ENCODE assay signal across 8 cellular contexts in genomic region chr11:47187723-47188122, GRCh38. TPM values are rescaled to one million over a fixed set of nuclear protein-coding genes. Genes with fewer than 3 reads are reported as not detected.
DNase-seq lines count a peak whose midpoint lies in the region; ATAC-seq, FAIRE-seq and TF ChIP-seq lines count a peak whose summit lies in the region.

No MANE protein-coding gene starts in this region.

- intact Hi-C loops in K562 (cut with micrococcal nuclease) (no loop called here), left lung (cut with DNase I) (no loop called here), testis (cut with DNase I; ENCODE audit: low total_unique reads) (loop anchor here (10.0 kb wide), 1 partner anchor 77 kb away; no protein-coding TSS in a partner anchor)

- POLR2A ChIA-PET in SK-N-SH (lab: Yijun Ruan, JAX) (interaction anchor here (0.7 to 4.9 kb wide), 15 partner anchors 9 to 222 kb away, joined by 3 to 69 read pairs (median 6); partner anchors contain the start of genes ACP2, DDB2 and NR1H3), K562 (lab: Yijun Ruan, JAX) (interaction anchor here (0.7 to 2.4 kb wide), 3 partner anchors 10 to 18 kb away, joined by 3 to 11 read pairs (median 6); no protein-coding TSS in a partner anchor)

- H3K4me2 ChIP-seq in SK-N-SH (peak overlapping the region; percentile 98), K562 (ENCODE audit: insufficient read depth, low read length) (no peak overlapping the region)

- peak overlapping the region; percentile 78 for H2AFZ ChIP-seq in SK-N-SH (ENCODE audit: low read depth)
- H2AFZ ChIP-seq in K562 (ENCODE audit: low read depth, low read length), result no peak overlapping the region

- H3K79me2 ChIP-seq in SK-N-SH (ENCODE audit: insufficient read depth) (peaks cover 9% of the 10 kb centered on the region; the same call in 1 of the 2 replicates), K562 (ENCODE audit: control insufficient read depth, insufficient read depth, low read length) (no peaks in the 10 kb centered on the region)

- H3K27ac ChIP-seq in SK-N-SH (ENCODE audit: low read depth in 2 of 2, low read length in 1 of 2) (peak overlapping the region in 1 of 2 experiments; percentile 94; a peak in 3 of 4 replicates), K562 (ENCODE audit: extremely low read depth, low read depth, low read length) (no peak overlapping the region), left lung (peak overlapping the region; percentile 35 to 49), testis (peak overlapping the region; percentile 42 to 62)

- FAIRE-seq in K562 (lab: Jason Lieb, UNC), result no peak

- DNase-seq in SK-N-SH (peak; percentile 69), K562 (ENCODE audit: extremely low read depth in 1 of 4, low spot score in 3 of 4) (no peak), left lung (no peak), testis (no peak)

- H3K9me3 ChIP-seq in SK-N-SH (no peaks in the 10 kb centered on the region), K562 (replicated peaks; ENCODE audit: control insufficient read depth, insufficient read depth, low read depth, low read length) (no peaks in the 10 kb centered on the region), left lung (no peaks in the 10 kb centered on the region), testis (no peaks in the 10 kb centered on the region)

- TF ChIP-seq RAD21 in SK-N-SH (IDR thresholded peaks at IDR 0.05; ENCODE audit: low read length) (no peak), K562 (CRISPR knock-in tag; conservative IDR thresholded peaks at IDR 0.05 in 1 of 2, IDR thresholded peaks at IDR 0.05 in 1 of 2) (no peak)

- CTCF ChIA-PET in SK-N-SH (lab: Yijun Ruan, JAX), result interaction anchor here (1.0 to 4.2 kb wide), 16 partner anchors 9 to 224 kb away, joined by 3 to 31 read pairs (median 8); partner anchors contain the start of genes ACP2, DDB2 and NR1H3
- CTCF ChIA-PET in K562 (lab: Yijun Ruan, JAX; ENCODE audit: low intra/inter-chr PET ratio), result no interaction called here

- no peak for TF ChIP-seq POLR2A in K562 (conservative IDR thresholded peaks at IDR 0.05)
- no peak for TF ChIP-seq POLR2A in testis (IDR thresholded peaks at IDR 0.05)

- no peaks in the 10 kb centered on the region for H3K36me3 ChIP-seq in SK-N-SH (replicated peaks in 1 of 2; ENCODE audit: control insufficient read depth in 1 of 2, insufficient read depth in 2 of 2, low read length in 1 of 2)
- no peaks in the 10 kb centered on the region for H3K36me3 ChIP-seq in K562 (ENCODE audit: control insufficient read depth, insufficient read depth, low read length)
- no peaks in the 10 kb centered on the region for H3K36me3 ChIP-seq in left lung
- H3K36me3 ChIP-seq in testis (ENCODE audit: low read depth, missing control alignments), result no peaks in the 10 kb centered on the region

- H4K20me1 ChIP-seq in SK-N-SH (ENCODE audit: insufficient read depth) (no peaks in the 10 kb centered on the region), K562 (replicated peaks; ENCODE audit: control insufficient read depth, insufficient read depth, low read length) (no peaks in the 10 kb centered on the region)

- H3K4me1 ChIP-seq in SK-N-SH (ENCODE audit: control insufficient read depth in 1 of 2, insufficient read depth in 2 of 2, low read depth in 1 of 2, low read length in 1 of 2), result peaks cover 11 to 33% of the 10 kb centered on the region in 2 experiments; a peak in 3 of 4 replicates
- H3K4me1 ChIP-seq in K562 (replicated peaks in 1 of 2; ENCODE audit: control insufficient read depth in 2 of 2, insufficient read depth in 2 of 2, low read length in 2 of 2), result peaks cover 7 to 33% of the 10 kb centered on the region in 2 experiments
- peaks cover 18 to 30% of the 10 kb centered on the region in 2 donors for H3K4me1 ChIP-seq in left lung
- H3K4me1 ChIP-seq in testis, result peaks cover 10% of the 10 kb centered on the region

- BruUV-seq in K562 (replicated peaks; lab: Mats Ljungman, UMichigan), result no TSS peak

- H3K27me3 ChIP-seq in SK-N-SH (ENCODE audit: insufficient read depth) (no peaks in the 10 kb centered on the region), K562 (ENCODE audit: control insufficient read depth in 2 of 2, insufficient read depth in 2 of 2, low read length in 2 of 2) (peaks cover 2 to 7% of the 10 kb centered on the region in 2 experiments; a peak in 2 of 5 replicates), left lung (peaks cover 4 to 57% of the 10 kb centered on the region in 2 donors), testis (no peaks in the 10 kb centered on the region)

- peaks cover 23% of the 10 kb centered on the region for H3F3A ChIP-seq in SK-N-SH (replicated peaks; ENCODE audit: insufficient read depth)

- H3K4me3 ChIP-seq in SK-N-SH (ENCODE audit: low read depth in 2 of 2, low read length in 1 of 2) (peak overlapping the region; percentile 64 to 69), K562 (no peak overlapping the region), left lung (peak overlapping the region in 1 of 2 donors; percentile 54), testis (peak overlapping the region; percentile 67 to 70)

- no peak for TF ChIP-seq CTCF in SK-N-SH (IDR thresholded peaks at IDR 0.05)
- no peak for TF ChIP-seq CTCF in K562 (IDR thresholded peaks at IDR 0.05 in 2 of 3, conservative IDR thresholded peaks at IDR 0.05 in 1 of 3; ENCODE audit: insufficient read depth in 2 of 3, low read depth in 1 of 3, low read length in 3 of 3)
- TF ChIP-seq CTCF in left lung (IDR thresholded peaks at IDR 0.05), result no peak
- TF ChIP-seq CTCF in testis (IDR thresholded peaks at IDR 0.05), result no peak

- WGBS in SK-N-SH (ENCODE audit: low lambda C conversion rate), result 41% methylated on average over 5 of the region's 5 CpGs
- WGBS in K562 (ENCODE audit: insufficient coverage, low coverage, missing lambda C conversion rate), result 38% methylated on average over 5 of the region's 5 CpGs
- 24 to 45% methylated on average over 5 of the region's 5 CpGs for WGBS in testis, 2 donors

- no peak for TF ChIP-seq EP300 in SK-N-SH (IDR thresholded peaks at IDR 0.05; ENCODE audit: borderline replicate concordance in 1 of 2, low read depth in 1 of 2, low read length in 1 of 2)
- TF ChIP-seq EP300 in K562 (IDR thresholded peaks at IDR 0.05; ENCODE audit: low read length), result no peak

- no peaks in the 10 kb centered on the region for H3K9me1 ChIP-seq in K562 (ENCODE audit: control insufficient read depth, insufficient read depth, low read length)

- H3K9ac ChIP-seq in SK-N-SH (peak overlapping the region; percentile 46; the same call in 1 of the 2 replicates), K562 (ENCODE audit: insufficient read depth in 1 of 2, low read depth in 2 of 2, low read length in 2 of 2) (peak overlapping the region in 1 of 2 experiments; percentile 93; a peak in 1 of 4 replicates)

- H3K9me2 ChIP-seq in SK-N-SH, result no peaks in the 10 kb centered on the region

- ATAC-seq in SK-N-SH treated with all-trans-retinoic acid at 6 μM for 48 hours (no peak), K562 (no peak), left lung (no peak), HG02678 (IDR thresholded peaks at IDR 0.05; ENCODE audit: unreplicated experiment) (no peak), GM18861 (IDR thresholded peaks at IDR 0.05; ENCODE audit: unreplicated experiment) (no peak), GM21825 (IDR thresholded peaks at IDR 0.05; ENCODE audit: unreplicated experiment) (no peak)

- in situ Hi-C loops in K562 (cut with MboI), result no loop called here

RNA-seq across cellular contexts. Expression of gene PACSIN3, which starts 1.5 kb away (rescaled TPM):
- 24.4 and 31.1 TPM in 2 replicates for polyA plus RNA-seq in SK-N-SH (2012; rRNA removed)
- polyA plus RNA-seq in SK-N-SH (2012; cell fraction: cytosol; rRNA removed), result 15.8 and 23.6 TPM in 2 replicates
- polyA plus RNA-seq in SK-N-SH (2012; cell fraction: nucleus; rRNA removed), result 23.4 and 33.0 TPM in 2 replicates
- total RNA-seq in K562 (2011; cell fraction: chromatin; rRNA removed; ENCODE audit: low replicate concordance), result 3.9 and 14.6 TPM in 2 replicates
- 11.6 and 12.7 TPM in 2 replicates for total RNA-seq in K562 (2011; cell fraction: nucleolus; rRNA removed)
- total RNA-seq in K562 (2011; cell fraction: nucleoplasm; rRNA removed), result 6.0 and 7.3 TPM in 2 replicates
- 15.5 and 18.8 TPM in 2 replicates for total RNA-seq in K562 (2014; rRNA removed)
- total RNA-seq in K562 (2014; rRNA removed; fragmentation: Illumina TruSeq; extraction: Trizol), result 1.5 and 3.5 TPM in 2 replicates
- 8.8 and 9.6 TPM in 2 replicates for total RNA-seq in K562 (2015; rRNA removed; fragmentation: Illumina TruSeq; extraction: Trizol)
- total RNA-seq in K562 (2021), result 13.8 and 18.1 TPM in 2 replicates
- 6.8 and 7.1 TPM in 2 replicates for polyA plus RNA-seq in K562 (2011; rRNA removed)
- 6.5 and 12.3 TPM in 2 replicates for polyA plus RNA-seq in K562 (2011; cell fraction: cytosol; rRNA removed)
- polyA plus RNA-seq in K562 (2011; cell fraction: nucleus; rRNA removed), result 6.2 and 9.6 TPM in 2 replicates
- polyA plus RNA-seq in K562 (2012), result 7.3 and 10.4 TPM in 2 replicates
- polyA plus RNA-seq in K562 (2014; fragmentation: Illumina TruSeq; extraction: Trizol), result 7.1 and 9.8 TPM in 2 replicates
- under 1 TPM; 0.13 to 0.17 TPM for polyA plus RNA-seq in K562 (2014; fragmentation: Nextera tagmentation; extraction: Ambion mirVana)
- polyA plus RNA-seq in K562 (2014; rRNA removed), result 14.5 and 15.0 TPM in 2 replicates
- 1.9 and 3.0 TPM in 2 replicates for polyA minus RNA-seq in K562 (2011; rRNA and poly(A)+ RNA removed)
- 8.0 and 17.4 TPM in 2 replicates for polyA minus RNA-seq in K562 (2011; cell fraction: cytosol; rRNA and poly(A)+ RNA removed)
- polyA minus RNA-seq in K562 (2011; cell fraction: nucleus; rRNA and poly(A)+ RNA removed), result 4.7 and 5.0 TPM in 2 replicates
- 10 to 100 TPM; 32.9 to 44.2 TPM for total RNA-seq in left lung
- 10 to 100 TPM; 10.8 to 12.0 TPM for total RNA-seq in testis
- 11.0 TPM for polyA plus RNA-seq in testis (ENCODE audit: insufficient read depth, low read depth, low replicate concordance)

RNA-seq across cellular contexts. Expression of gene ARFGAP2, which starts 11.0 kb away (rescaled TPM):
- polyA plus RNA-seq in SK-N-SH (2012; rRNA removed) (52.5 and 64.0 TPM in 2 replicates), K562 (2011; rRNA removed) (96.3 and 120 TPM in 2 replicates), K562 (2014; fragmentation: Illumina TruSeq; extraction: Trizol) (122 and 140 TPM in 2 replicates), K562 (2014; fragmentation: Nextera tagmentation; extraction: Ambion mirVana) (10 to 100 TPM; 29.1 to 42.1 TPM), K562 (2014; rRNA removed) (90.1 and 90.8 TPM in 2 replicates), testis (ENCODE audit: insufficient read depth, low read depth, low replicate concordance) (82.4 TPM)
- 26.8 and 42.2 TPM in 2 replicates for polyA plus RNA-seq in SK-N-SH (2012; cell fraction: cytosol; rRNA removed)
- 133 and 150 TPM in 2 replicates for polyA plus RNA-seq in SK-N-SH (2012; cell fraction: nucleus; rRNA removed)
- total RNA-seq in K562 (2011; cell fraction: chromatin; rRNA removed; ENCODE audit: low replicate concordance), result 359 and 833 TPM in 2 replicates
- 445 and 463 TPM in 2 replicates for total RNA-seq in K562 (2011; cell fraction: nucleolus; rRNA removed)
- total RNA-seq in K562 (2011; cell fraction: nucleoplasm; rRNA removed), result 399 and 402 TPM in 2 replicates
- total RNA-seq in K562 (2014; rRNA removed) (97.6 and 107 TPM in 2 replicates), K562 (2014; rRNA removed; fragmentation: Illumina TruSeq; extraction: Trizol) (65.0 and 78.6 TPM in 2 replicates), K562 (2015; rRNA removed; fragmentation: Illumina TruSeq; extraction: Trizol) (78.4 and 83.2 TPM in 2 replicates), K562 (2021) (93.4 and 102 TPM in 2 replicates), left lung (10 to 100 TPM; 79.1 to 86.3 TPM), testis (100 to 1,000 TPM; 167 to 178 TPM)
- 199 and 200 TPM in 2 replicates for polyA plus RNA-seq in K562 (2011; cell fraction: cytosol; rRNA removed)
- polyA plus RNA-seq in K562 (2011; cell fraction: nucleus; rRNA removed), result 212 and 227 TPM in 2 replicates
- 69.1 and 93.2 TPM in 2 replicates for polyA plus RNA-seq in K562 (2012)
- polyA minus RNA-seq in K562 (2011; rRNA and poly(A)+ RNA removed), result 112 and 121 TPM in 2 replicates
- polyA minus RNA-seq in K562 (2011; cell fraction: cytosol; rRNA and poly(A)+ RNA removed), result 55.3 and 58.2 TPM in 2 replicates
- 104 and 166 TPM in 2 replicates for polyA minus RNA-seq in K562 (2011; cell fraction: nucleus; rRNA and poly(A)+ RNA removed)

RNA-seq across cellular contexts. Expression of gene DDB2, which starts 27.1 kb away (rescaled TPM):
- 83.5 and 95.5 TPM in 2 replicates for polyA plus RNA-seq in SK-N-SH (2012; rRNA removed)
- polyA plus RNA-seq in SK-N-SH (2012; cell fraction: cytosol; rRNA removed), result 65.2 and 68.4 TPM in 2 replicates
- 224 and 254 TPM in 2 replicates for polyA plus RNA-seq in SK-N-SH (2012; cell fraction: nucleus; rRNA removed)
- 56.3 and 66.6 TPM in 2 replicates for total RNA-seq in K562 (2011; cell fraction: chromatin; rRNA removed; ENCODE audit: low replicate concordance)
- total RNA-seq in K562 (2011; cell fraction: nucleolus; rRNA removed), result 38.7 TPM in 2 replicates
- 45.0 and 46.9 TPM in 2 replicates for total RNA-seq in K562 (2011; cell fraction: nucleoplasm; rRNA removed)
- 12.7 and 13.3 TPM in 2 replicates for total RNA-seq in K562 (2014; rRNA removed)
- 8.7 and 9.0 TPM in 2 replicates for total RNA-seq in K562 (2014; rRNA removed; fragmentation: Illumina TruSeq; extraction: Trizol)
- total RNA-seq in K562 (2015; rRNA removed; fragmentation: Illumina TruSeq; extraction: Trizol), result 10.1 and 10.9 TPM in 2 replicates
- total RNA-seq in K562 (2021), result 9.0 and 10.5 TPM in 2 replicates
- 17.1 and 17.5 TPM in 2 replicates for polyA plus RNA-seq in K562 (2011; rRNA removed)
- 12.9 and 16.0 TPM in 2 replicates for polyA plus RNA-seq in K562 (2011; cell fraction: cytosol; rRNA removed)
- 54.5 and 57.5 TPM in 2 replicates for polyA plus RNA-seq in K562 (2011; cell fraction: nucleus; rRNA removed)
- polyA plus RNA-seq in K562 (2012), result 11.5 and 20.9 TPM in 2 replicates
- 10.1 and 10.4 TPM in 2 replicates for polyA plus RNA-seq in K562 (2014; fragmentation: Illumina TruSeq; extraction: Trizol)
- 10 to 100 TPM in 1 of 2 experiments, 1 to 10 TPM in 1; 9.0 to 10.3 TPM for polyA plus RNA-seq in K562 (2014; fragmentation: Nextera tagmentation; extraction: Ambion mirVana)
- 12.0 and 18.6 TPM in 2 replicates for polyA plus RNA-seq in K562 (2014; rRNA removed)
- polyA minus RNA-seq in K562 (2011; rRNA and poly(A)+ RNA removed), result 12.9 and 16.8 TPM in 2 replicates
- 5.5 and 8.0 TPM in 2 replicates for polyA minus RNA-seq in K562 (2011; cell fraction: cytosol; rRNA and poly(A)+ RNA removed)
- polyA minus RNA-seq in K562 (2011; cell fraction: nucleus; rRNA and poly(A)+ RNA removed), result 17.4 and 23.8 TPM in 2 replicates
- total RNA-seq in left lung, result 10 to 100 TPM; 32.0 to 33.1 TPM
- 10 to 100 TPM; 33.6 to 34.7 TPM for total RNA-seq in testis
- polyA plus RNA-seq in testis (ENCODE audit: insufficient read depth, low read depth, low replicate concordance), result 20.7 TPM

Comparison
In these comparisons a context has a peak if more than half of its experiments do, and no peak if none do; other contexts are left out.
1. Of the 27 proteins assayed by ChIP-seq in both K562 and SK-N-SH: peak only in K562: none; only in SK-N-SH: GATA2; in both: none; in neither: 26.